Comparison of ENCODE assay signal across 2 cellular contexts in the genomic region with DNA sequence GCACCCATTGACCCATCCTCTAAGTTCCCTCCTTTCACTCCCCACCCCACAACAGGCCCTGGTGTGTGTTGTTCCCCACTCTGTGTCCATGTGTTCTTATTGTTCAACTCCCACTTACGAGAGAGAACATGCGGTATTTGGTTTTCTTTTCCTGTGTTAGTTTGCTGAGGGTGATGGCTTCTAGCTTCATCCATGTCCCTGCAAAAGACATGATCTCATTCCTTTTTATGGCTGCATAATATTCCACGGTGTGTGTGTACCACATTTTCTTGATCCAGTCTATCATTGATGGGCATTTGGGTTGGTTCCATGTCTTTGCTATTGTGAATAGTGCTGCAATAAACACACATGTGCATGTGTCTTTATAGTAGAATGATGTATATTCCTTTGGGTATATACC. TPM values are rescaled to one million over a fixed set of nuclear protein-coding genes. Genes with fewer than 3 reads are reported as not detected.
"Had no signal": no experiment of that assay in that cellular context is flagged by ENCODE, and none has a peak within 500 bp of the region (broad histone marks: within the 10 kb centered on the region; RNA-seq: fewer than 3 reads in every experiment).

No MANE protein-coding gene starts in this region.

RNA-seq across cellular contexts. Expression of a gene that starts 41.6 kb away (rescaled TPM):
- total RNA-seq: HT-29 had no signal
- polyA plus RNA-seq: IgD-negative memory B cell had no signal
